ENCODE assay signal across 17 cellular contexts in genomic region chr12:131693149-131693548, GRCh38. TPM values are rescaled to one million over a fixed set of nuclear protein-coding genes. Genes with fewer than 3 reads are reported as not detected.
DNase-seq lines count a peak whose midpoint lies in the region; ATAC-seq and TF ChIP-seq lines count a peak whose summit lies in the region.
"Had no signal": no experiment of that assay in that cellular context is flagged by ENCODE, and none has a peak within 500 bp of the region (broad histone marks: within the 10 kb centered on the region; RNA-seq: fewer than 3 reads in every experiment).

No MANE protein-coding gene starts in this region.

- no peak overlapping the region for H2AK5ac ChIP-seq in IMR-90 (ENCODE audit: low read depth, low read length)

- no peak overlapping the region for H4K8ac ChIP-seq in IMR-90 (ENCODE audit: low read depth in 2 of 2, low read length in 2 of 2)

- H3K23ac ChIP-seq in IMR-90 (ENCODE audit: low read depth, low read length), result no peak overlapping the region

- POLR2A ChIA-PET in IMR-90 (lab: Charles Lee; ENCODE audit: unreplicated experiment), result no interaction called here

- H2BK15ac ChIP-seq in IMR-90 (ENCODE audit: low read depth, low read length), result no peak overlapping the region

- no peak overlapping the region for H3K4me2 ChIP-seq in IMR-90 (ENCODE audit: low read depth, low read length)

- H3K4ac ChIP-seq in IMR-90 (ENCODE audit: low read depth, low read length), result no peak overlapping the region

- no peaks in the 10 kb centered on the region for H3K27me3 ChIP-seq in IMR-90 (ENCODE audit: control insufficient read depth, insufficient read depth, low read length)
- H3K27me3 ChIP-seq in thyroid gland, result no peaks in the 10 kb centered on the region

- no peak overlapping the region for H3K27ac Mint-ChIP-seq in type B pancreatic cell
- H3K27ac Mint-ChIP-seq: CD4-positive, alpha-beta memory T cell had no signal

- DNase-seq in activated effector memory CD4-positive, alpha-beta T cell treated with anti-CD3 and anti-CD28 coated beads, Interleukin-2, amount 50 U/mL, for 16 hours, result peak; percentile 34
- no peak for DNase-seq in activated effector memory CD4-positive, alpha-beta T cell treated with Interleukin-2 at 50 U/mL for 16 hours
- DNase-seq in IMR-90, result no peak
- DNase-seq in left lobe of liver (ENCODE audit: low spot score), result peak; percentile 29
- DNase-seq in type B pancreatic cell (ENCODE audit: extremely low spot score, unreplicated experiment), result peak; percentile 51
- no peak for DNase-seq in activated CD4-positive, alpha-beta T cell treated with anti-CD3 and anti-CD28 coated beads, Interleukin-2, amount 50 U/mL, for 48 hours
- no peak for DNase-seq in thyroid gland
- DNase-seq: C1 segment of cervical spinal cord; Calu3; CD4-positive, alpha-beta memory T cell; COR-L47; DMS53; DMS79 treated with DMSO at 0.1 percent for 48 hours; GF-D8; GM23248; H9 had no signal

- H4K91ac ChIP-seq in IMR-90 (ENCODE audit: insufficient read depth, low read depth, low read length), result no peak overlapping the region

- no peak overlapping the region for H2AFZ ChIP-seq in IMR-90 (replicated peaks; ENCODE audit: low read length, poor library complexity)
- H2AFZ ChIP-seq: GM23248 had no signal

- H3K27ac ChIP-seq in IMR-90 (ENCODE audit: insufficient read depth, low read length) (no peak overlapping the region), thyroid gland (no peak overlapping the region)
- H3K27ac ChIP-seq: GM23248 had no signal

- H2BK5ac ChIP-seq in IMR-90 (ENCODE audit: low read depth, low read length, poor library complexity, severe bottlenecking), result no peak overlapping the region

- no peak overlapping the region for H2BK20ac ChIP-seq in IMR-90 (ENCODE audit: low read depth, low read length)

- 83% methylated on average over 4 of the region's 10 CpGs; no CpG with 5 or more reads in 1 of the 2 experiments for WGBS in IMR-90 (ENCODE audit: extremely low coverage in 2 of 2, insufficient read length in 1 of 2), 2 experiments
- 74 to 79% methylated on average over 9 of the region's 10 CpGs for WGBS in thyroid gland, 2 donors

- H3K9me3 Mint-ChIP-seq in type B pancreatic cell, result peaks cover 2% of the 10 kb centered on the region
- H3K9me3 Mint-ChIP-seq: CD4-positive, alpha-beta memory T cell had no signal

- no peak overlapping the region for H3K4me3 Mint-ChIP-seq in type B pancreatic cell
- H3K4me3 Mint-ChIP-seq: CD4-positive, alpha-beta memory T cell; H9 had no signal

- H3K79me1 ChIP-seq in IMR-90 (ENCODE audit: low read depth in 1 of 2, low read length in 2 of 2), result no peaks in the 10 kb centered on the region

- TF ChIP-seq POLR2A in IMR-90 (IDR thresholded peaks at IDR 0.05; ENCODE audit: low read depth, low read length) (no peak), thyroid gland (IDR thresholded peaks at IDR 0.05) (no peak)

- TF ChIP-seq RAD21 in IMR-90 (IDR thresholded peaks at IDR 0.05; ENCODE audit: low read length), result no peak

- intact Hi-C loops in IMR-90 (cut with micrococcal nuclease) (loop anchor here (10.0 kb wide), 1 partner anchor 88 kb away; no protein-coding TSS in a partner anchor), thyroid gland (cut with DNase I) (no loop called here)

- no TSS peak for BruUV-seq in IMR-90 (replicated peaks; lab: Mats Ljungman, UMichigan)

- H3K36me3 ChIP-seq in IMR-90 (ENCODE audit: control insufficient read depth, insufficient read depth, low read length) (no peaks in the 10 kb centered on the region), thyroid gland (no peaks in the 10 kb centered on the region)

- peak overlapping the region; percentile 55 for H2AK9ac ChIP-seq in IMR-90 (replicated peaks; ENCODE audit: low read depth, low read length, poor library complexity)

- CTCF ChIA-PET in IMR-90 (lab: Yijun Ruan, JAX), result no interaction called here

- H3K4me1 ChIP-seq in IMR-90 (ENCODE audit: control insufficient read depth, insufficient read depth, low read length), result no peaks in the 10 kb centered on the region
- H3K4me1 ChIP-seq in thyroid gland, result no peaks in the 10 kb centered on the region

- TF ChIP-seq CTCF in IMR-90 (conservative IDR thresholded peaks at IDR 0.05; ENCODE audit: low read depth, low read length), result no peak
- no peak for TF ChIP-seq CTCF in type B pancreatic cell (conservative IDR thresholded peaks at IDR 0.05)
- TF ChIP-seq CTCF in thyroid gland (IDR thresholded peaks at IDR 0.05), result no peak

- no peak overlapping the region for H3K9ac ChIP-seq in IMR-90 (ENCODE audit: low read depth, low read length)
- H3K9ac ChIP-seq: GM23248 had no signal

- H4K5ac ChIP-seq in IMR-90 (ENCODE audit: low read depth, low read length), result no peak overlapping the region

- no peaks in the 10 kb centered on the region for H3K9me1 ChIP-seq in IMR-90 (ENCODE audit: insufficient read depth, low read length)

- no peak overlapping the region for H2BK120ac ChIP-seq in IMR-90 (ENCODE audit: low read depth, low read length)

- H3K18ac ChIP-seq in IMR-90 (ENCODE audit: low read depth, low read length), result no peak overlapping the region

- H3K9me3 ChIP-seq in IMR-90 (ENCODE audit: control insufficient read depth, insufficient read depth, low read length) (no peaks in the 10 kb centered on the region), thyroid gland (no peaks in the 10 kb centered on the region)

- H3K56ac ChIP-seq in IMR-90 (ENCODE audit: extremely low read depth, insufficient read depth, low read length), result no peak overlapping the region

- ATAC-seq in IMR-90 (ENCODE audit: low read depth) (no peak), left lobe of liver (no peak)
- ATAC-seq: HCT116 had no signal

- dilution Hi-C loops in IMR-90 (cut with HindIII; ENCODE audit: low sequenced_read_pairs, unreplicated experiment), result no loop called here

- H3K4me3 ChIP-seq in IMR-90 (ENCODE audit: insufficient read depth, low read depth, low read length) (no peak overlapping the region), thyroid gland (replicated peaks in 1 of 3) (no peak overlapping the region)
- H3K4me3 ChIP-seq: GM23248 had no signal

- H3K14ac ChIP-seq in IMR-90 (replicated peaks; ENCODE audit: low read depth, low read length), result no peak overlapping the region

- H3K36me3 Mint-ChIP-seq in type B pancreatic cell, result no peaks in the 10 kb centered on the region
- H3K36me3 Mint-ChIP-seq: CD4-positive, alpha-beta memory T cell had no signal

- in situ Hi-C loops in IMR-90 (cut with MboI; ENCODE audit: low sequenced_read_pairs), result no loop called here

- peaks cover 30% of the 10 kb centered on the region for H3K27me3 Mint-ChIP-seq in type B pancreatic cell

- no peaks in the 10 kb centered on the region for H3K4me1 Mint-ChIP-seq in type B pancreatic cell (ENCODE audit: unreplicated experiment)
- H3K4me1 Mint-ChIP-seq: CD4-positive, alpha-beta memory T cell had no signal

- H4K20me1 ChIP-seq in IMR-90 (ENCODE audit: insufficient read depth, low read length), result no peaks in the 10 kb centered on the region

TF ChIP-seq in IMR-90, 13 proteins besides CTCF, POLR2A, EP300 and RAD21:
- no peak for TF ChIP-seq NFE2L2 (IDR thresholded peaks at IDR 0.05; ENCODE audit: low read depth, low read length)
- no peak for TF ChIP-seq ELK1 (IDR thresholded peaks at IDR 0.05; ENCODE audit: borderline replicate concordance, low read depth, low read length)
- TF ChIP-seq CHD1 (IDR thresholded peaks at IDR 0.05; ENCODE audit: low read depth, low read length), result no peak
- no peak for TF ChIP-seq RCOR1 (IDR thresholded peaks at IDR 0.05; ENCODE audit: insufficient replicate concordance, low read length)
- no peak for TF ChIP-seq RFX5 (IDR thresholded peaks at IDR 0.05; ENCODE audit: low read depth, low read length)
- no peak for TF ChIP-seq MAZ (IDR thresholded peaks at IDR 0.05; ENCODE audit: borderline replicate concordance, low read depth, low read length)
- no peak for TF ChIP-seq BHLHE40 (IDR thresholded peaks at IDR 0.05; ENCODE audit: low read depth, low read length)
- no peak for TF ChIP-seq CEBPB (IDR thresholded peaks at IDR 0.05; ENCODE audit: low read depth, low read length)
- TF ChIP-seq SMC3 (IDR thresholded peaks at IDR 0.05; ENCODE audit: low read depth, low read length), result no peak

RNA-seq across cellular contexts. Expression of gene SFSWAP, which starts 17.7 kb away (rescaled TPM):
- total RNA-seq in IMR-90 (2012; rRNA removed), result 19.7 and 20.6 TPM in 2 replicates
- polyA plus RNA-seq in IMR-90 (2012; rRNA removed), result 22.4 and 30.5 TPM in 2 replicates
- polyA plus RNA-seq in IMR-90 (2012; cell fraction: cytosol; rRNA removed), result 10.1 and 18.5 TPM in 2 replicates
- 140 and 253 TPM in 2 replicates for polyA plus RNA-seq in IMR-90 (2012; cell fraction: nucleus; rRNA removed; ENCODE audit: low replicate concordance)
- 15.7 TPM for total RNA-seq in left lobe of liver
- total RNA-seq in type B pancreatic cell (ENCODE audit: low replicate concordance), result 46.3 and 59.3 TPM in 2 replicates
- 10 to 100 TPM; 36.4 to 50.8 (median 42.6) TPM for total RNA-seq in thyroid gland

Comparison
In these comparisons a context has a peak if more than half of its experiments do, and no peak if none do; other contexts are left out.
1. DNase-seq: peak in activated effector memory CD4-positive, alpha-beta T cell treated with anti-CD3 and anti-CD28 coated beads, Interleukin-2, amount 50 U/mL, for 16 hours (single experiment), left lobe of liver (single experiment) and type B pancreatic cell (single experiment); none in activated effector memory CD4-positive, alpha-beta T cell treated with Interleukin-2 at 50 U/mL for 16 hours (single experiment), IMR-90 (single experiment), activated CD4-positive, alpha-beta T cell treated with anti-CD3 and anti-CD28 coated beads, Interleukin-2, amount 50 U/mL, for 48 hours (0 of 2) and thyroid gland (0 of 2).